ENCODE assay signal across 12 cellular contexts in genomic region chr6:16321826-16322225, GRCh38.
A peak's percentile ranks its signal among the peaks of the same experiment; 100 is the strongest.
DNase-seq lines count a peak whose midpoint lies in the region; ATAC-seq lines count a peak whose summit lies in the region.
"Had no signal": no experiment of that assay in that cellular context is flagged by ENCODE, and none has a peak within 500 bp of the region (broad histone marks: within the 10 kb centered on the region; RNA-seq: fewer than 3 reads in every experiment).

No MANE protein-coding gene starts in this region.

- H3K4me1 Mint-ChIP-seq in activated naive CD4-positive, alpha-beta T cell treated with anti-CD3 and anti-CD28 coated beads, Interleukin-2, amount 10 ng/mL, durations not matched to agents 7 days and 5 days = peaks cover 76% of the 10 kb centered on the region
- H3K4me1 Mint-ChIP-seq in activated T-helper 1 cell treated with anti-CD3 and anti-CD28 coated beads, Interleukin-12 subunit alpha, Interleukin-12 subunit beta, Interleukin-2, Interleukin-4 antibody, amounts not matched to agents 30 ng/mL and 10 ng/mL and 1 ng/mL, durations not matched to agents 14 hours and 24 hours and 36 hours (ENCODE audit: low read depth) = peaks cover 84% of the 10 kb centered on the region
- peaks cover 22% of the 10 kb centered on the region for H3K4me1 Mint-ChIP-seq in memory B cell

- CTCF ChIA-PET in activated naive CD4-positive, alpha-beta T cell treated with anti-CD3 and anti-CD28 coated beads, Interleukin-2, amount 10 ng/mL, durations not matched to agents 7 days and 5 days (lab: Charles Lee) = interaction anchor here (1.1 to 2.5 kb wide), 3 partner anchors 11 to 449 kb away, joined by 3 to 17 read pairs (median 4); no protein-coding TSS in a partner anchor

- peak overlapping the region; percentile 72 for H3K27ac ChIP-seq in temporal lobe (ENCODE audit: low read depth, low read length)

- peaks cover 6% of the 10 kb centered on the region for H3K9me3 Mint-ChIP-seq in activated naive CD4-positive, alpha-beta T cell treated with anti-CD3 and anti-CD28 coated beads, Interleukin-2, amount 10 ng/mL, durations not matched to agents 7 days and 5 days
- H3K9me3 Mint-ChIP-seq in activated T-helper 1 cell treated with anti-CD3 and anti-CD28 coated beads, Interleukin-12 subunit alpha, Interleukin-12 subunit beta, Interleukin-2, Interleukin-4 antibody, amounts not matched to agents 30 ng/mL and 10 ng/mL and 1 ng/mL, durations not matched to agents 14 hours and 24 hours and 36 hours = no peaks in the 10 kb centered on the region
- H3K9me3 Mint-ChIP-seq in memory B cell = no peaks in the 10 kb centered on the region

- peaks cover 25% of the 10 kb centered on the region for H3K36me3 Mint-ChIP-seq in activated naive CD4-positive, alpha-beta T cell treated with anti-CD3 and anti-CD28 coated beads, Interleukin-2, amount 10 ng/mL, durations not matched to agents 7 days and 5 days
- peaks cover 37% of the 10 kb centered on the region for H3K36me3 Mint-ChIP-seq in activated T-helper 1 cell treated with anti-CD3 and anti-CD28 coated beads, Interleukin-12 subunit alpha, Interleukin-12 subunit beta, Interleukin-2, Interleukin-4 antibody, amounts not matched to agents 30 ng/mL and 10 ng/mL and 1 ng/mL, durations not matched to agents 14 hours and 24 hours and 36 hours (ENCODE audit: low read depth)
- H3K36me3 Mint-ChIP-seq in memory B cell = peaks cover 8% of the 10 kb centered on the region

- no peak for DNase-seq in activated naive CD4-positive, alpha-beta T cell treated with anti-CD3 and anti-CD28 coated beads, Interleukin-2, amount 10 ng/mL, durations not matched to agents 7 days and 5 days
- DNase-seq in activated naive CD4-positive, alpha-beta T cell treated with anti-CD3 and anti-CD28 coated beads, Interleukin-2, amount 50 U/mL, for 16 hours = no peak
- no peak for DNase-seq in activated T-helper 1 cell treated with anti-CD3 and anti-CD28 coated beads, Interleukin-12 subunit alpha, Interleukin-12 subunit beta, Interleukin-2, Interleukin-4 antibody, amounts not matched to agents 30 ng/mL and 10 ng/mL and 1 ng/mL, durations not matched to agents 14 hours and 24 hours and 36 hours (ENCODE audit: low spot score)
- DNase-seq in memory B cell (ENCODE audit: low spot score in 2 of 2) = no peak
- no peak for DNase-seq in NCI-H187 treated with DMSO at 0.1 percent for 48 hours (lab: John Stamatoyannopoulos, UW)
- DNase-seq in inferior parietal cortex (ENCODE audit: extremely low spot score) = no peak
- DNase-seq: activated CD4-positive, alpha-beta T cell treated with anti-CD3 and anti-CD28 coated beads for 48 hours; activated effector memory CD4-positive, alpha-beta T cell treated with anti-CD3 and anti-CD28 coated beads, Interleukin-2, amount 50 U/mL, for 16 hours; NCI-H748 treated with DMSO at 0.1 percent for 48 hours; stimulated activated CD4-positive, alpha-beta T cell treated with anti-CD3 and anti-CD28 coated beads, Interleukin-2, amount 100 ng/mL, for 48 hours had no signal

- no peak overlapping the region for H3K4me3 Mint-ChIP-seq in activated naive CD4-positive, alpha-beta T cell treated with anti-CD3 and anti-CD28 coated beads, Interleukin-2, amount 10 ng/mL, durations not matched to agents 7 days and 5 days
- no peak overlapping the region for H3K4me3 Mint-ChIP-seq in activated T-helper 1 cell treated with anti-CD3 and anti-CD28 coated beads, Interleukin-12 subunit alpha, Interleukin-12 subunit beta, Interleukin-2, Interleukin-4 antibody, amounts not matched to agents 30 ng/mL and 10 ng/mL and 1 ng/mL, durations not matched to agents 14 hours and 24 hours and 36 hours
- no peak overlapping the region for H3K4me3 Mint-ChIP-seq in memory B cell

- H3K27me3 Mint-ChIP-seq in activated naive CD4-positive, alpha-beta T cell treated with anti-CD3 and anti-CD28 coated beads, Interleukin-2, amount 10 ng/mL, durations not matched to agents 7 days and 5 days = no peaks in the 10 kb centered on the region
- H3K27me3 Mint-ChIP-seq in activated T-helper 1 cell treated with anti-CD3 and anti-CD28 coated beads, Interleukin-12 subunit alpha, Interleukin-12 subunit beta, Interleukin-2, Interleukin-4 antibody, amounts not matched to agents 30 ng/mL and 10 ng/mL and 1 ng/mL, durations not matched to agents 14 hours and 24 hours and 36 hours (ENCODE audit: insufficient read depth) = no peaks in the 10 kb centered on the region
- H3K27me3 Mint-ChIP-seq in memory B cell = no peaks in the 10 kb centered on the region

- intact Hi-C loops in activated T-helper 1 cell treated with anti-CD3 and anti-CD28 coated beads, Interleukin-12 subunit alpha, Interleukin-12 subunit beta, Interleukin-2, Interleukin-4 antibody, amounts not matched to agents 30 ng/mL and 10 ng/mL and 1 ng/mL, durations not matched to agents 14 hours and 24 hours and 36 hours (cut with micrococcal nuclease) = loop anchor here (1.0 to 10.0 kb wide), 13 partner anchors 9 to 1383 kb away; partner anchors contain the start of genes GMPR and NUP153

- ATAC-seq in memory B cell (ENCODE audit: low read depth) (no peak), HG02884 (IDR thresholded peaks at IDR 0.05; ENCODE audit: unreplicated experiment) (no peak)

- peak overlapping the region; percentile 90 for H3K27ac Mint-ChIP-seq in activated naive CD4-positive, alpha-beta T cell treated with anti-CD3 and anti-CD28 coated beads, Interleukin-2, amount 10 ng/mL, durations not matched to agents 7 days and 5 days
- H3K27ac Mint-ChIP-seq in activated T-helper 1 cell treated with anti-CD3 and anti-CD28 coated beads, Interleukin-12 subunit alpha, Interleukin-12 subunit beta, Interleukin-2, Interleukin-4 antibody, amounts not matched to agents 30 ng/mL and 10 ng/mL and 1 ng/mL, durations not matched to agents 14 hours and 24 hours and 36 hours = peak overlapping the region; percentile 99
- H3K27ac Mint-ChIP-seq in memory B cell = peak overlapping the region; percentile 87
